Comparison of ENCODE assay signal across 23 cellular contexts in the genomic region with DNA sequence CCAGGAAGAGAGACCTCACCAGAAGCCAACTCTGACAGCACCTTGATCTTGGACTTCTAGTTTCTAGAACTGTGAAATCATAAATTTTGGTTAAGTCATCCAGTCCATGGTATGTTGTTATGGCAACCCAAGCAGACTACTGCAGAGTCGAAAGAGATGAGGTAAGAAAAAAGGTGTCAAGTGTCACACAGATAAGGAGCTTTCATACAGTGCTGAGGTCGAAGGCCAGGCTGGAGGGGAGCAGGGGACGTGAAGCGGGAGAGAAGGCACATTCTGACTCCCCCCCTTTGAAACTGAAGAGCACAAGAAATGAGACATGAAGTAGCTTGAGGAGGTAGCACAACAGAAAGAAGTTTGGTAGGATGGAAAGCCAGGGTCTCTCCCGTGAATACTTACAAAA.
DNase-seq lines count a peak whose midpoint lies in the region; ATAC-seq and TF ChIP-seq lines count a peak whose summit lies in the region.
"Had no signal": no experiment of that assay in that cellular context is flagged by ENCODE, and none has a peak within 500 bp of the region (broad histone marks: within the 10 kb centered on the region; RNA-seq: fewer than 3 reads in every experiment).

No MANE protein-coding gene starts in this region.

- H2AFZ ChIP-seq in neural progenitor cell (replicated peaks): no peak overlapping the region
- H2AFZ ChIP-seq: parathyroid adenoma had no signal

- no peak for ATAC-seq in HG02884 (IDR thresholded peaks at IDR 0.05; ENCODE audit: unreplicated experiment)
- ATAC-seq: activated CD4-positive, CD25-positive, alpha-beta regulatory T cell treated with anti-CD3 and anti-CD28 coated beads, Interleukin-2, amount 50 U/mL, for 24 hours; body of pancreas; left lobe of liver; natural killer cell treated with Interleukin-12 subunit alpha and Interleukin-12 subunit beta and Interleukin-15 and Interleukin-18, amount 100 ng/mL, for 72 hours; sciatic nerve had no signal

- H3K79me2 ChIP-seq in neural progenitor cell (ENCODE audit: low read depth): no peaks in the 10 kb centered on the region
- H3K79me2 ChIP-seq: parathyroid adenoma had no signal

- H3K4me3 ChIP-seq in choroid plexus epithelial cell (ENCODE audit: low read depth, low read length): no peak overlapping the region
- no peak overlapping the region for H3K4me3 ChIP-seq in neural progenitor cell
- H3K4me3 ChIP-seq in CD4-positive, alpha-beta memory T cell (ENCODE audit: low read length in 2 of 2): no peak overlapping the region
- no peak overlapping the region for H3K4me3 ChIP-seq in suprapubic skin
- H3K4me3 ChIP-seq: body of pancreas had no signal

- intact Hi-C loops in CD4-positive, alpha-beta memory T cell (cut with micrococcal nuclease): no loop called here

- H3K36me3 ChIP-seq in neural progenitor cell (no peaks in the 10 kb centered on the region), suprapubic skin (no peaks in the 10 kb centered on the region)
- H3K36me3 ChIP-seq in CD4-positive, alpha-beta memory T cell (ENCODE audit: insufficient read depth, low read length): no peaks in the 10 kb centered on the region

- POLR2A ChIA-PET in CD4-positive, alpha-beta memory T cell (lab: Charles Lee; ENCODE audit: partially characterized antibody): no interaction called here

- no peak for TF ChIP-seq POLR2A in suprapubic skin (IDR thresholded peaks at IDR 0.05)

- peaks cover 5% of the 10 kb centered on the region for H3K9me3 Mint-ChIP-seq in neural progenitor cell
- peaks cover 0 to 2% (median 0%) of the 10 kb centered on the region in 8 donors for H3K9me3 Mint-ChIP-seq in CD4-positive, alpha-beta memory T cell
- H3K9me3 Mint-ChIP-seq: activated CD4-positive, alpha-beta memory T cell treated with anti-CD3 and anti-CD28 coated beads, Interleukin-2, amount 10 ng/mL, durations not matched to agents 7 days and 5 days; CD4-positive, CD25-positive, alpha-beta regulatory T cell; HFFc6; natural killer cell treated with Interleukin-12 subunit alpha and Interleukin-12 subunit beta and Interleukin-15 and Interleukin-18, amount 100 ng/mL, for 72 hours had no signal

- peaks cover 15% of the 10 kb centered on the region for H3K4me1 Mint-ChIP-seq in neural progenitor cell
- no peaks in the 10 kb centered on the region for H3K4me1 Mint-ChIP-seq in CD4-positive, alpha-beta memory T cell
- H3K4me1 Mint-ChIP-seq: activated CD4-positive, alpha-beta memory T cell treated with anti-CD3 and anti-CD28 coated beads, Interleukin-2, amount 10 ng/mL, durations not matched to agents 7 days and 5 days; CD4-positive, CD25-positive, alpha-beta regulatory T cell had no signal

- no peaks in the 10 kb centered on the region for H3F3A ChIP-seq in neural progenitor cell (ENCODE audit: low read depth)

- no peak overlapping the region for H3K27ac ChIP-seq in neural progenitor cell
- no peak overlapping the region for H3K27ac ChIP-seq in CD4-positive, alpha-beta memory T cell (ENCODE audit: low read depth, low read length)
- no peak overlapping the region for H3K27ac ChIP-seq in suprapubic skin
- H3K27ac ChIP-seq: body of pancreas, parathyroid adenoma, RWPE1 had no signal

- H3K27me3 Mint-ChIP-seq in neural progenitor cell (ENCODE audit: insufficient read depth, low read depth): no peaks in the 10 kb centered on the region
- H3K27me3 Mint-ChIP-seq in CD4-positive, alpha-beta memory T cell: peaks cover 8 to 14% of the 10 kb centered on the region in 2 donors
- H3K27me3 Mint-ChIP-seq: activated CD4-positive, alpha-beta memory T cell treated with anti-CD3 and anti-CD28 coated beads, Interleukin-2, amount 10 ng/mL, durations not matched to agents 7 days and 5 days had no signal

- no peak overlapping the region for H3K9ac ChIP-seq in neural progenitor cell
- H3K9ac ChIP-seq: parathyroid adenoma had no signal

- no peaks in the 10 kb centered on the region for H4K20me1 ChIP-seq in neural progenitor cell (ENCODE audit: low read depth)

- peak overlapping the region; percentile 12 for H3K27ac Mint-ChIP-seq in neural progenitor cell
- H3K27ac Mint-ChIP-seq in CD4-positive, alpha-beta memory T cell: no peak overlapping the region
- H3K27ac Mint-ChIP-seq: activated CD4-positive, alpha-beta memory T cell treated with anti-CD3 and anti-CD28 coated beads, Interleukin-2, amount 10 ng/mL, durations not matched to agents 7 days and 5 days; CD4-positive, CD25-positive, alpha-beta regulatory T cell; HFFc6; natural killer cell treated with Interleukin-12 subunit alpha and Interleukin-12 subunit beta and Interleukin-15 and Interleukin-18, amount 100 ng/mL, for 72 hours had no signal

- DNase-seq in GM13977 (ENCODE audit: low spot score): peak; percentile 39
- DNase-seq in OCI-M1 (lab: John Stamatoyannopoulos, UW): peak; percentile 12
- peak; percentile 52 for DNase-seq in choroid plexus epithelial cell (ENCODE audit: low read depth)
- no peak for DNase-seq in neural progenitor cell (ENCODE audit: low spot score)
- no peak for DNase-seq in CD4-positive, alpha-beta memory T cell
- DNase-seq in suprapubic skin (ENCODE audit: low spot score in 2 of 2): no peak
- DNase-seq: activated CD4-positive, alpha-beta memory T cell treated with anti-CD3 and anti-CD28 coated beads, Interleukin-2, amount 10 ng/mL, durations not matched to agents 7 days and 5 days; activated effector memory CD4-positive, alpha-beta T cell treated with Interleukin-2 at 50 U/mL for 16 hours; body of pancreas; CD4-positive, CD25-positive, alpha-beta regulatory T cell; DMS79; effector CD8-positive, alpha-beta T cell; HFFc6; NCI-H2107; NCI-H69; stimulated activated CD4-positive, alpha-beta T cell treated with anti-CD3 and anti-CD28 coated beads, Interleukin-15, amount 100 ng/mL, for 24 hours had no signal

- no peak for TF ChIP-seq EP300 in suprapubic skin (IDR thresholded peaks at IDR 0.05)

- H3K27me3 ChIP-seq in neural progenitor cell (no peaks in the 10 kb centered on the region), suprapubic skin (no peaks in the 10 kb centered on the region)
- no peaks in the 10 kb centered on the region for H3K27me3 ChIP-seq in CD4-positive, alpha-beta memory T cell (ENCODE audit: insufficient read depth, low read length)
- H3K27me3 ChIP-seq: body of pancreas had no signal

- CTCF ChIA-PET in CD4-positive, alpha-beta memory T cell (lab: Charles Lee; ENCODE audit: partially characterized antibody): no interaction called here

- H3K36me3 Mint-ChIP-seq in neural progenitor cell: peaks cover 4% of the 10 kb centered on the region
- H3K36me3 Mint-ChIP-seq in CD4-positive, alpha-beta memory T cell: no peaks in the 10 kb centered on the region
- H3K36me3 Mint-ChIP-seq: CD4-positive, CD25-positive, alpha-beta regulatory T cell; natural killer cell treated with Interleukin-12 subunit alpha and Interleukin-12 subunit beta and Interleukin-15 and Interleukin-18, amount 100 ng/mL, for 72 hours had no signal

- H3K4me1 ChIP-seq in neural progenitor cell (no peaks in the 10 kb centered on the region), suprapubic skin (no peaks in the 10 kb centered on the region)
- H3K4me1 ChIP-seq in CD4-positive, alpha-beta memory T cell (ENCODE audit: insufficient read depth, low read length): no peaks in the 10 kb centered on the region
- H3K4me1 ChIP-seq: body of pancreas had no signal

- H3K9me3 ChIP-seq in neural progenitor cell (ENCODE audit: low read depth) (no peaks in the 10 kb centered on the region), suprapubic skin (no peaks in the 10 kb centered on the region)
- no peaks in the 10 kb centered on the region for H3K9me3 ChIP-seq in CD4-positive, alpha-beta memory T cell (ENCODE audit: control insufficient read depth in 1 of 2, low read length in 2 of 2)
- H3K9me3 ChIP-seq: body of pancreas had no signal

- WGBS in suprapubic skin: 45% methylated on average over 4 of the region's 5 CpGs

- TF ChIP-seq CTCF in GM13977 (IDR thresholded peaks at IDR 0.05; ENCODE audit: extremely low read depth, insufficient read depth, missing control alignments): no peak
- no peak for TF ChIP-seq CTCF in choroid plexus epithelial cell (conservative IDR thresholded peaks at IDR 0.05; ENCODE audit: low read depth, low read length)
- TF ChIP-seq CTCF in neural progenitor cell (IDR thresholded peaks at IDR 0.05): no peak
- no peak for TF ChIP-seq CTCF in suprapubic skin (IDR thresholded peaks at IDR 0.05)

- H3K4me2 ChIP-seq in neural progenitor cell: no peak overlapping the region

- H3K4me3 Mint-ChIP-seq in neural progenitor cell: no peak overlapping the region
- no peak overlapping the region for H3K4me3 Mint-ChIP-seq in CD4-positive, alpha-beta memory T cell
- H3K4me3 Mint-ChIP-seq: activated CD4-positive, alpha-beta memory T cell treated with anti-CD3 and anti-CD28 coated beads, Interleukin-2, amount 10 ng/mL, durations not matched to agents 7 days and 5 days; CD4-positive, CD25-positive, alpha-beta regulatory T cell; HFFc6; natural killer cell treated with Interleukin-12 subunit alpha and Interleukin-12 subunit beta and Interleukin-15 and Interleukin-18, amount 100 ng/mL, for 72 hours had no signal

- in situ Hi-C loops in GM13977 (cut with MboI; ENCODE audit: low pct_unique_long_range_greater_than_20kb, low sequenced_read_pairs, unreplicated experiment): no loop called here

Comparison
In these comparisons a context has a peak if more than half of its experiments do, and no peak if none do; other contexts are left out.
1. DNase-seq: peak in GM13977 (single experiment), OCI-M1 (single experiment) and choroid plexus epithelial cell (single experiment); none in neural progenitor cell (single experiment), CD4-positive, alpha-beta memory T cell (0 of 5) and suprapubic skin (0 of 2).